1 cellular context compared by ENCODE assay signal in the genomic region with DNA sequence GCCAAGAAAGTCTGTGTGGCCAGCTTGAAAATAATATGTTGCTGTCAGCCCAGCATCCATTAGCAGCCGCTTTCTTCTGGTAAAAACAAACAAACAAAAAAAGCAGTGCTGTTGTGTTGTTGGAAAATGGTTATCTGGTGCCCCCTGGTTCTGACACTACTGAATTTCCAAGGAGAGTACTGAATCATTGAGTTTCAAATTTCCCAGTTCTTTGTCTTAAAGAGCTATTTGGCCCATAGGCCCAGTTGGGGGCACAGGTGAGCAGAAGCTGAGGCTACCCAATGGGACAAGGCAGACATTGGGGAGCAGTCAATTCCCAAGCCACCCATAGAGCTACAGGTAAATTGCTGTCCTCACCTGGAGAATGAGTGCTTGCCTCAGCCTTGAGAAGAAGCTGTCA.
TF ChIP-seq lines count a peak whose summit lies in the region.

No MANE protein-coding gene starts in this region.

TF ChIP-seq in GM23338, 12 proteins besides CTCF, POLR2A, EP300 and RAD21:
- TF ChIP-seq, protein P1, sequence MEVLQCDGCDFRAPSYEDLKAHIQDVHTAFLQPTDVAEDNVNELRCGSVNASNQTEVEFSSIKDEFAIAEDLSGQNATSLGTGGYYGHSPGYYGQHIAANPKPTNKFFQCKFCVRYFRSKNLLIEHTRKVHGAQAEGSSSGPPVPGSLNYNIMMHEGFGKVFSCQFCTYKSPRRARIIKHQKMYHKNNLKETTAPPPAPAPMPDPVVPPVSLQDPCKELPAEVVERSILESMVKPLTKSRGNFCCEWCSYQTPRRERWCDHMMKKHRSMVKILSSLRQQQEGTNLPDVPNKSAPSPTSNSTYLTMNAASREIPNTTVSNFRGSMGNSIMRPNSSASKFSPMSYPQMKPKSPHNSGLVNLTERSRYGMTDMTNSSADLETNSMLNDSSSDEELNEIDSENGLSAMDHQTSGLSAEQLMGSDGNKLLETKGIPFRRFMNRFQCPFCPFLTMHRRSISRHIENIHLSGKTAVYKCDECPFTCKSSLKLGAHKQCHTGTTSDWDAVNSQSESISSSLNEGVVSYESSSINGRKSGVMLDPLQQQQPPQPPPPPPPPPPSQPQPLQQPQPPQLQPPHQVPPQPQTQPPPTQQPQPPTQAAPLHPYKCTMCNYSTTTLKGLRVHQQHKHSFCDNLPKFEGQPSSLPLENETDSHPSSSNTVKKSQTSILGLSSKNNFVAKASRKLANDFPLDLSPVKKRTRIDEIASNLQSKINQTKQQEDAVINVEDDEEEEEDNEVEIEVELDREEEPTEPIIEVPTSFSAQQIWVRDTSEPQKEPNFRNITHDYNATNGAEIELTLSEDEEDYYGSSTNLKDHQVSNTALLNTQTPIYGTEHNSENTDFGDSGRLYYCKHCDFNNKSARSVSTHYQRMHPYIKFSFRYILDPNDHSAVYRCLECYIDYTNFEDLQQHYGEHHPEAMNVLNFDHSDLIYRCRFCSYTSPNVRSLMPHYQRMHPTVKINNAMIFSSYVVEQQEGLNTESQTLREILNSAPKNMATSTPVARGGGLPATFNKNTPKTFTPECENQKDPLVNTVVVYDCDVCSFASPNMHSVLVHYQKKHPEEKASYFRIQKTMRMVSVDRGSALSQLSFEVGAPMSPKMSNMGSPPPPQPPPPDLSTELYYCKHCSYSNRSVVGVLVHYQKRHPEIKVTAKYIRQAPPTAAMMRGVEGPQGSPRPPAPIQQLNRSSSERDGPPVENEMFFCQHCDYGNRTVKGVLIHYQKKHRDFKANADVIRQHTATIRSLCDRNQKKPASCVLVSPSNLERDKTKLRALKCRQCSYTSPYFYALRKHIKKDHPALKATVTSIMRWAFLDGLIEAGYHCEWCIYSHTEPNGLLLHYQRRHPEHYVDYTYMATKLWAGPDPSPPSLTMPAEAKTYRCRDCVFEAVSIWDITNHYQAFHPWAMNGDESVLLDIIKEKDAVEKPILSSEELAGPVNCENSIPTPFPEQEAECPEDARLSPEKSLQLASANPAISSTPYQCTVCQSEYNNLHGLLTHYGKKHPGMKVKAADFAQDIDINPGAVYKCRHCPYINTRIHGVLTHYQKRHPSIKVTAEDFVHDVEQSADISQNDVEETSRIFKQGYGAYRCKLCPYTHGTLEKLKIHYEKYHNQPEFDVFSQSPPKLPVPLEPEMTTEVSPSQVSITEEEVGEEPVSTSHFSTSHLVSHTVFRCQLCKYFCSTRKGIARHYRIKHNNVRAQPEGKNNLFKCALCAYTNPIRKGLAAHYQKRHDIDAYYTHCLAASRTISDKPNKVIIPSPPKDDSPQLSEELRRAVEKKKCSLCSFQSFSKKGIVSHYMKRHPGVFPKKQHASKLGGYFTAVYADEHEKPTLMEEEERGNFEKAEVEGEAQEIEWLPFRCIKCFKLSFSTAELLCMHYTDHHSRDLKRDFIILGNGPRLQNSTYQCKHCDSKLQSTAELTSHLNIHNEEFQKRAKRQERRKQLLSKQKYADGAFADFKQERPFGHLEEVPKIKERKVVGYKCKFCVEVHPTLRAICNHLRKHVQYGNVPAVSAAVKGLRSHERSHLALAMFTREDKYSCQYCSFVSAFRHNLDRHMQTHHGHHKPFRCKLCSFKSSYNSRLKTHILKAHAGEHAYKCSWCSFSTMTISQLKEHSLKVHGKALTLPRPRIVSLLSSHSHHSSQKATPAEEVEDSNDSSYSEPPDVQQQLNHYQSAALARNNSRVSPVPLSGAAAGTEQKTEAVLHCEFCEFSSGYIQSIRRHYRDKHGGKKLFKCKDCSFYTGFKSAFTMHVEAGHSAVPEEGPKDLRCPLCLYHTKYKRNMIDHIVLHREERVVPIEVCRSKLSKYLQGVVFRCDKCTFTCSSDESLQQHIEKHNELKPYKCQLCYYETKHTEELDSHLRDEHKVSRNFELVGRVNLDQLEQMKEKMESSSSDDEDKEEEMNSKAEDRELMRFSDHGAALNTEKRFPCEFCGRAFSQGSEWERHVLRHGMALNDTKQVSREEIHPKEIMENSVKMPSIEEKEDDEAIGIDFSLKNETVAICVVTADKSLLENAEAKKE (CRISPR knock-in tag; IDR thresholded peaks at IDR 0.05) = peak; percentile 34; the same call in 1 of the 2 replicates
- TF ChIP-seq POLR2AphosphoS5 (IDR thresholded peaks at IDR 0.05; ENCODE audit: low read depth) = no peak
- TF ChIP-seq, protein P2, sequence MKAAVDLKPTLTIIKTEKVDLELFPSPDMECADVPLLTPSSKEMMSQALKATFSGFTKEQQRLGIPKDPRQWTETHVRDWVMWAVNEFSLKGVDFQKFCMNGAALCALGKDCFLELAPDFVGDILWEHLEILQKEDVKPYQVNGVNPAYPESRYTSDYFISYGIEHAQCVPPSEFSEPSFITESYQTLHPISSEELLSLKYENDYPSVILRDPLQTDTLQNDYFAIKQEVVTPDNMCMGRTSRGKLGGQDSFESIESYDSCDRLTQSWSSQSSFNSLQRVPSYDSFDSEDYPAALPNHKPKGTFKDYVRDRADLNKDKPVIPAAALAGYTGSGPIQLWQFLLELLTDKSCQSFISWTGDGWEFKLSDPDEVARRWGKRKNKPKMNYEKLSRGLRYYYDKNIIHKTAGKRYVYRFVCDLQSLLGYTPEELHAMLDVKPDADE (IDR thresholded peaks at IDR 0.05) = no peak
